ENCODE assay signal across 1 cellular context in the genomic region with DNA sequence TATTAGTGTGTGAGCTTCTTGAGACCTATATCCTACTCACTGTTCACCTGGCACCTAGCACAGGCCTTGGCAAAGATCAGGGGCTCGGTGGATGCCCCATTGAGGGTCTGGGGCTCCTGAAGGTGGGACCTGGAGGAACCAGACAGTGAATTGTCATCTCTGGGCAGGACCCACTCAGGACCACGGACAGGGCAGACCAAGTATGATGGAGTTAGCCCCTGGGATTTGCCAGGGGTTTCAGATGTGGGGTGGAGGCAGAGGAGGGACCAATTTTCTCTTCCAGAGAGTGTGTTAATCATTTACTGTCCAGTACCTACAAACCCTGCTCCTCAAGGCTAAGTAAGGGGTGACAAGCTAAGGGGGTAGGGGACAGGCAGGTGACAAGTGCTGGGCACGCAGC.
TF ChIP-seq lines count a peak whose summit lies in the region.

No MANE protein-coding gene starts in this region.

TF ChIP-seq in HCT116, 20 proteins besides CTCF, POLR2A, EP300 and RAD21 (continued from another document):
- TF ChIP-seq, protein P1, sequence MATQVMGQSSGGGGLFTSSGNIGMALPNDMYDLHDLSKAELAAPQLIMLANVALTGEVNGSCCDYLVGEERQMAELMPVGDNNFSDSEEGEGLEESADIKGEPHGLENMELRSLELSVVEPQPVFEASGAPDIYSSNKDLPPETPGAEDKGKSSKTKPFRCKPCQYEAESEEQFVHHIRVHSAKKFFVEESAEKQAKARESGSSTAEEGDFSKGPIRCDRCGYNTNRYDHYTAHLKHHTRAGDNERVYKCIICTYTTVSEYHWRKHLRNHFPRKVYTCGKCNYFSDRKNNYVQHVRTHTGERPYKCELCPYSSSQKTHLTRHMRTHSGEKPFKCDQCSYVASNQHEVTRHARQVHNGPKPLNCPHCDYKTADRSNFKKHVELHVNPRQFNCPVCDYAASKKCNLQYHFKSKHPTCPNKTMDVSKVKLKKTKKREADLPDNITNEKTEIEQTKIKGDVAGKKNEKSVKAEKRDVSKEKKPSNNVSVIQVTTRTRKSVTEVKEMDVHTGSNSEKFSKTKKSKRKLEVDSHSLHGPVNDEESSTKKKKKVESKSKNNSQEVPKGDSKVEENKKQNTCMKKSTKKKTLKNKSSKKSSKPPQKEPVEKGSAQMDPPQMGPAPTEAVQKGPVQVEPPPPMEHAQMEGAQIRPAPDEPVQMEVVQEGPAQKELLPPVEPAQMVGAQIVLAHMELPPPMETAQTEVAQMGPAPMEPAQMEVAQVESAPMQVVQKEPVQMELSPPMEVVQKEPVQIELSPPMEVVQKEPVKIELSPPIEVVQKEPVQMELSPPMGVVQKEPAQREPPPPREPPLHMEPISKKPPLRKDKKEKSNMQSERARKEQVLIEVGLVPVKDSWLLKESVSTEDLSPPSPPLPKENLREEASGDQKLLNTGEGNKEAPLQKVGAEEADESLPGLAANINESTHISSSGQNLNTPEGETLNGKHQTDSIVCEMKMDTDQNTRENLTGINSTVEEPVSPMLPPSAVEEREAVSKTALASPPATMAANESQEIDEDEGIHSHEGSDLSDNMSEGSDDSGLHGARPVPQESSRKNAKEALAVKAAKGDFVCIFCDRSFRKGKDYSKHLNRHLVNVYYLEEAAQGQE (IDR thresholded peaks at IDR 0.05; ENCODE audit: low read depth) = peak; percentile 14; the same call in 1 of the 2 replicates
